ENCODE assay signal across 8 cellular contexts in genomic region chr3:138188013-138188352, GRCh38.
A peak's percentile ranks its signal among the peaks of the same experiment; 100 is the strongest.
DNase-seq lines count a peak whose midpoint lies in the region; ATAC-seq and TF ChIP-seq lines count a peak whose summit lies in the region.

No MANE protein-coding gene starts in this region.

- peaks cover 14% of the 10 kb centered on the region for H3K27me3 Mint-ChIP-seq in nephron (ENCODE audit: low read depth)

- peak; percentile 52 for DNase-seq in ACHN
- no peak for DNase-seq in epithelial cell of prostate (ENCODE audit: low read depth, low spot score)
- DNase-seq in GDM1 (lab: John Stamatoyannopoulos, UW) = no peak

- peaks cover 25% of the 10 kb centered on the region for H3K36me3 Mint-ChIP-seq in nephron (ENCODE audit: low read depth)

- H3K4me3 Mint-ChIP-seq in nephron = peak overlapping the region; percentile 97 to 99 (median 97)

- H3K4me1 Mint-ChIP-seq in nephron = peaks cover 28% of the 10 kb centered on the region

- ATAC-seq in GM21447 (IDR thresholded peaks at IDR 0.05; ENCODE audit: unreplicated experiment) (peak; percentile 12), SK-N-SH treated with all-trans-retinoic acid at 6 μM for 48 hours (peak; percentile 46), GM19452 (IDR thresholded peaks at IDR 0.05; ENCODE audit: unreplicated experiment) (no peak), HG02885 (IDR thresholded peaks at IDR 0.05; ENCODE audit: poor library complexity, unreplicated experiment) (no peak)

- no peak for TF ChIP-seq CTCF in nephron (IDR thresholded peaks at IDR 0.05; ENCODE audit: unreplicated experiment in 3 of 3)

- in situ Hi-C loops in ACHN (cut with HindIII; ENCODE audit: low pct_ligation_motif_present, low pct_unique_long_range_greater_than_20kb, low sequenced_read_pairs) = no loop called here

- H3K27ac ChIP-seq in epithelial cell of prostate = peak overlapping the region; percentile 82

- no peaks in the 10 kb centered on the region for H3K9me3 Mint-ChIP-seq in nephron

- H3K27ac Mint-ChIP-seq in nephron = peak overlapping the region; percentile 100

TF ChIP-seq in SK-N-SH treated with all-trans-retinoic acid at 6 μM for 48 hours, 23 proteins besides CTCF, POLR2A, EP300 and RAD21:
- TF ChIP-seq PPARA (CRISPR knock-in tag; IDR thresholded peaks at IDR 0.05; ENCODE audit: borderline replicate concordance) (no peak), ZC3H10 (CRISPR knock-in tag; IDR thresholded peaks at IDR 0.05) (no peak), TSHZ2 (CRISPR knock-in tag; IDR thresholded peaks at IDR 0.05) (no peak), RARB (CRISPR knock-in tag; IDR thresholded peaks at IDR 0.05) (no peak), CSDC2 (CRISPR knock-in tag; IDR thresholded peaks at IDR 0.05) (no peak)
TF ChIP-seq in SK-N-SH treated with all-trans-retinoic acid at 6 μM for 48 hours: peak in this region for 0.

Comparison
In these comparisons a context has a peak if more than half of its experiments do, and no peak if none do; other contexts are left out.
1. ATAC-seq: peak in GM21447 (single experiment) and SK-N-SH treated with all-trans-retinoic acid at 6 μM for 48 hours (single experiment); none in GM19452 (single experiment) and HG02885 (single experiment).